Comparison of ENCODE assay signal across 11 cellular contexts in genomic region chr9:129639756-129640085, GRCh38. TPM values are rescaled to one million over a fixed set of nuclear protein-coding genes. Genes with fewer than 3 reads are reported as not detected.
DNase-seq lines count a peak whose midpoint lies in the region; ATAC-seq and TF ChIP-seq lines count a peak whose summit lies in the region.
"Had no signal": no experiment of that assay in that cellular context is flagged by ENCODE, and none has a peak within 500 bp of the region (broad histone marks: within the 10 kb centered on the region; RNA-seq: fewer than 3 reads in every experiment).

No MANE protein-coding gene starts in this region.

- H3K9me3 ChIP-seq in hepatocyte (ENCODE audit: low read depth) (no peaks in the 10 kb centered on the region), stomach (no peaks in the 10 kb centered on the region)

- H3K9me3 Mint-ChIP-seq in activated naive CD4-positive, alpha-beta T cell treated with anti-CD3 and anti-CD28 coated beads for 36 hours, result no peaks in the 10 kb centered on the region
- no peaks in the 10 kb centered on the region for H3K9me3 Mint-ChIP-seq in activated naive CD4-positive, alpha-beta T cell treated with anti-CD3 and anti-CD28 coated beads, Interleukin-2, amount 50 U/mL, for 72 hours
- no peaks in the 10 kb centered on the region for H3K9me3 Mint-ChIP-seq in activated T-helper 2 cell treated with anti-CD3 and anti-CD28 coated beads, Interferon-gamma antibody, Interleukin-2, Interleukin-4, amounts not matched to agents 10 μg/mL and 5 μg/mL and 100 μg/mL, durations not matched to agents 14 hours and 24 hours and 36 hours

- H3K4me1 Mint-ChIP-seq in activated naive CD4-positive, alpha-beta T cell treated with anti-CD3 and anti-CD28 coated beads for 36 hours (ENCODE audit: low read depth), result peaks cover 19% of the 10 kb centered on the region
- peaks cover 14% of the 10 kb centered on the region for H3K4me1 Mint-ChIP-seq in activated T-helper 2 cell treated with anti-CD3 and anti-CD28 coated beads, Interferon-gamma antibody, Interleukin-2, Interleukin-4, amounts not matched to agents 10 μg/mL and 5 μg/mL and 100 μg/mL, durations not matched to agents 14 hours and 24 hours and 36 hours (ENCODE audit: low read depth)

- H3K27me3 Mint-ChIP-seq in activated naive CD4-positive, alpha-beta T cell treated with anti-CD3 and anti-CD28 coated beads for 36 hours (ENCODE audit: low read depth), result no peaks in the 10 kb centered on the region
- H3K27me3 Mint-ChIP-seq in activated T-helper 2 cell treated with anti-CD3 and anti-CD28 coated beads, Interferon-gamma antibody, Interleukin-2, Interleukin-4, amounts not matched to agents 10 μg/mL and 5 μg/mL and 100 μg/mL, durations not matched to agents 14 hours and 24 hours and 36 hours (ENCODE audit: low read depth), result no peaks in the 10 kb centered on the region

- peak overlapping the region; percentile 30 for H3K27ac Mint-ChIP-seq in activated naive CD4-positive, alpha-beta T cell treated with anti-CD3 and anti-CD28 coated beads for 36 hours
- H3K27ac Mint-ChIP-seq in activated naive CD4-positive, alpha-beta T cell treated with anti-CD3 and anti-CD28 coated beads, Interleukin-2, amount 50 U/mL, for 72 hours, result no peak overlapping the region
- H3K27ac Mint-ChIP-seq in activated T-helper 2 cell treated with anti-CD3 and anti-CD28 coated beads, Interferon-gamma antibody, Interleukin-2, Interleukin-4, amounts not matched to agents 10 μg/mL and 5 μg/mL and 100 μg/mL, durations not matched to agents 14 hours and 24 hours and 36 hours, result no peak overlapping the region

- TF ChIP-seq CTCF in hepatocyte (IDR thresholded peaks at IDR 0.05; ENCODE audit: poor library complexity), result no peak
- no peak for TF ChIP-seq CTCF in stomach (IDR thresholded peaks at IDR 0.05)

- peak overlapping the region; percentile 78 for H3K4me3 Mint-ChIP-seq in activated naive CD4-positive, alpha-beta T cell treated with anti-CD3 and anti-CD28 coated beads for 36 hours
- peak overlapping the region; percentile 87 for H3K4me3 Mint-ChIP-seq in activated T-helper 2 cell treated with anti-CD3 and anti-CD28 coated beads, Interferon-gamma antibody, Interleukin-2, Interleukin-4, amounts not matched to agents 10 μg/mL and 5 μg/mL and 100 μg/mL, durations not matched to agents 14 hours and 24 hours and 36 hours (ENCODE audit: low read depth)

- peaks cover 10% of the 10 kb centered on the region for H4K20me1 ChIP-seq in hepatocyte (ENCODE audit: insufficient read depth, poor library complexity, severe bottlenecking)

- H3K36me3 ChIP-seq in hepatocyte (replicated peaks; ENCODE audit: insufficient read depth, low read depth), result no peaks in the 10 kb centered on the region
- H3K36me3 ChIP-seq in stomach, result peaks cover 42 to 51% (median 49%) of the 10 kb centered on the region in 4 donors

- H3K4me3 ChIP-seq in hepatocyte, result no peak overlapping the region
- H3K4me3 ChIP-seq in stomach, result peak overlapping the region in 3 of 4 donors; percentile 89 to 96 (median 95)

- ATAC-seq in activated naive CD4-positive, alpha-beta T cell treated with anti-CD3 and anti-CD28 coated beads, Interleukin-2, amount 50 U/mL, for 72 hours, result no peak
- ATAC-seq in HG03025 (IDR thresholded peaks at IDR 0.05; ENCODE audit: low FRiP score, unreplicated experiment) (no peak), HG02840 (IDR thresholded peaks at IDR 0.05; ENCODE audit: low FRiP score, unreplicated experiment) (no peak)
- ATAC-seq: HCT116, PC-3 had no signal

- no peaks in the 10 kb centered on the region for H3K9me2 ChIP-seq in hepatocyte (replicated peaks; ENCODE audit: insufficient read depth)

- CTCF ChIA-PET in activated naive CD4-positive, alpha-beta T cell treated with anti-CD3 and anti-CD28 coated beads for 36 hours (lab: Charles Lee), result interaction anchor here (0.6 to 2.6 kb wide), 4 partner anchors 10 to 311 kb away, joined by 3 to 14 read pairs (median 4); no protein-coding TSS in a partner anchor

- no peak for TF ChIP-seq POLR2A in stomach (IDR thresholded peaks at IDR 0.05)

- no peak overlapping the region for H2AFZ ChIP-seq in hepatocyte

- H3K4me1 ChIP-seq in hepatocyte (ENCODE audit: insufficient read depth), result peaks cover 14% of the 10 kb centered on the region
- peaks cover 28 to 66% (median 50%) of the 10 kb centered on the region in 4 donors for H3K4me1 ChIP-seq in stomach

- H3K27ac ChIP-seq in hepatocyte, result no peak overlapping the region
- H3K27ac ChIP-seq in stomach, result peak overlapping the region; percentile 3 to 90 (median 90)

- 85% methylated on average over 12 of the region's 12 CpGs for WGBS in hepatocyte (ENCODE audit: low lambda C conversion rate, missing lambda C conversion rate)
- 40 to 61% (median 48%) methylated on average over 10 to 12 of the region's 12 CpGs for WGBS in stomach, 5 donors

- no peak for TF ChIP-seq EP300 in stomach (IDR thresholded peaks at IDR 0.05)

- DNase-seq in activated naive CD4-positive, alpha-beta T cell treated with anti-CD3 and anti-CD28 coated beads for 36 hours, result no peak
- no peak for DNase-seq in activated naive CD4-positive, alpha-beta T cell treated with anti-CD3 and anti-CD28 coated beads, Interleukin-2, amount 50 U/mL, for 72 hours (ENCODE audit: low spot score in 2 of 2)
- no peak for DNase-seq in activated T-helper 2 cell treated with anti-CD3 and anti-CD28 coated beads, Interferon-gamma antibody, Interleukin-2, Interleukin-4, amounts not matched to agents 10 μg/mL and 5 μg/mL and 100 μg/mL, durations not matched to agents 14 hours and 24 hours and 36 hours (ENCODE audit: low spot score)
- DNase-seq in hepatocyte (ENCODE audit: low spot score) (no peak), stomach (no peak), SIG-M5 (lab: John Stamatoyannopoulos, UW) (no peak)
- DNase-seq: KBM-7, PC-3 had no signal

- peaks cover 26% of the 10 kb centered on the region for H3K79me2 ChIP-seq in hepatocyte

- peak overlapping the region; percentile 96 for H3K4me2 ChIP-seq in hepatocyte

- intact Hi-C loops in activated naive CD4-positive, alpha-beta T cell treated with anti-CD3 and anti-CD28 coated beads for 36 hours (cut with micrococcal nuclease), result no loop called here
- intact Hi-C loops in activated T-helper 2 cell treated with anti-CD3 and anti-CD28 coated beads, Interferon-gamma antibody, Interleukin-2, Interleukin-4, amounts not matched to agents 10 μg/mL and 5 μg/mL and 100 μg/mL, durations not matched to agents 14 hours and 24 hours and 36 hours (cut with micrococcal nuclease), result loop anchor here (5.0 kb wide), 1 partner anchor 98 kb away; no protein-coding TSS in a partner anchor
- intact Hi-C loops in stomach (cut with DNase I; ENCODE audit: low total_unique reads), result no loop called here

- H3K36me3 Mint-ChIP-seq in activated naive CD4-positive, alpha-beta T cell treated with anti-CD3 and anti-CD28 coated beads for 36 hours (ENCODE audit: low read depth), result peaks cover 11% of the 10 kb centered on the region
- peaks cover 5 to 6% of the 10 kb centered on the region in 2 donors for H3K36me3 Mint-ChIP-seq in activated naive CD4-positive, alpha-beta T cell treated with anti-CD3 and anti-CD28 coated beads, Interleukin-2, amount 50 U/mL, for 72 hours
- peaks cover 28% of the 10 kb centered on the region for H3K36me3 Mint-ChIP-seq in activated T-helper 2 cell treated with anti-CD3 and anti-CD28 coated beads, Interferon-gamma antibody, Interleukin-2, Interleukin-4, amounts not matched to agents 10 μg/mL and 5 μg/mL and 100 μg/mL, durations not matched to agents 14 hours and 24 hours and 36 hours (ENCODE audit: low read depth)

- H3K27me3 ChIP-seq in hepatocyte (no peaks in the 10 kb centered on the region), stomach (no peaks in the 10 kb centered on the region)

RNA-seq across cellular contexts. Expression of gene ASB6, which starts 2.2 kb away (rescaled TPM):
- total RNA-seq in activated naive CD4-positive, alpha-beta T cell treated with anti-CD3 and anti-CD28 coated beads for 36 hours, result 10 to 100 TPM; 13.0 to 13.8 TPM
- 10 to 100 TPM; 16.3 to 17.6 TPM for total RNA-seq in activated naive CD4-positive, alpha-beta T cell treated with anti-CD3 and anti-CD28 coated beads, Interleukin-2, amount 50 U/mL, for 72 hours
- total RNA-seq in activated T-helper 2 cell treated with anti-CD3 and anti-CD28 coated beads, Interferon-gamma antibody, Interleukin-2, Interleukin-4, amounts not matched to agents 10 μg/mL and 5 μg/mL and 100 μg/mL, durations not matched to agents 14 hours and 24 hours and 36 hours, result 21.4 and 22.1 TPM in 2 replicates
- 10.5 and 14.2 TPM in 2 replicates for total RNA-seq in hepatocyte
- polyA plus RNA-seq in hepatocyte, result 10.7 and 15.5 TPM in 2 replicates
- total RNA-seq in stomach, result 10 to 100 TPM in 4 of 5 donors, 1 to 10 TPM in 1; 7.5 to 35.6 (median 18.1) TPM
- 10 to 100 TPM in 2 of 3 donors, 1 to 10 TPM in 1; 9.6 to 12.6 (median 10.3) TPM for polyA plus RNA-seq in stomach

RNA-seq across cellular contexts. Expression of gene NTMT1, which starts 13.8 kb away (rescaled TPM):
- total RNA-seq in activated naive CD4-positive, alpha-beta T cell treated with anti-CD3 and anti-CD28 coated beads for 36 hours, result 10 to 100 TPM; 58.6 to 59.3 TPM
- total RNA-seq in activated naive CD4-positive, alpha-beta T cell treated with anti-CD3 and anti-CD28 coated beads, Interleukin-2, amount 50 U/mL, for 72 hours, result 10 to 100 TPM; 47.5 to 56.4 TPM
- total RNA-seq in activated T-helper 2 cell treated with anti-CD3 and anti-CD28 coated beads, Interferon-gamma antibody, Interleukin-2, Interleukin-4, amounts not matched to agents 10 μg/mL and 5 μg/mL and 100 μg/mL, durations not matched to agents 14 hours and 24 hours and 36 hours, result 58.4 and 61.5 TPM in 2 replicates
- total RNA-seq in hepatocyte (20.8 and 32.5 TPM in 2 replicates), stomach (10 to 100 TPM in 4 of 5 donors, 1 to 10 TPM in 1; 1.7 to 29.8 (median 16.1) TPM)
- polyA plus RNA-seq in hepatocyte (66.9 and 81.4 TPM in 2 replicates), stomach (10 to 100 TPM; 40.2 to 68.4 (median 45.8) TPM)

RNA-seq across cellular contexts. Expression of gene C9orf50, which starts 18.8 kb away (rescaled TPM):
- not detected for total RNA-seq in activated naive CD4-positive, alpha-beta T cell treated with anti-CD3 and anti-CD28 coated beads for 36 hours
- under 1 TPM in 1 of 2 donors, not detected in 1; 0.41 TPM for total RNA-seq in activated naive CD4-positive, alpha-beta T cell treated with anti-CD3 and anti-CD28 coated beads, Interleukin-2, amount 50 U/mL, for 72 hours
- not detected in 2 replicates for total RNA-seq in activated T-helper 2 cell treated with anti-CD3 and anti-CD28 coated beads, Interferon-gamma antibody, Interleukin-2, Interleukin-4, amounts not matched to agents 10 μg/mL and 5 μg/mL and 100 μg/mL, durations not matched to agents 14 hours and 24 hours and 36 hours
- total RNA-seq in hepatocyte, result not detected in 2 replicates
- polyA plus RNA-seq in hepatocyte, result 0.86 TPM in 1 of 2 replicates, not detected in the other
- total RNA-seq in stomach, result not detected
- under 1 TPM in 1 of 3 donors, not detected in 2; 0.13 TPM for polyA plus RNA-seq in stomach
- total RNA-seq: PC-3 had no signal

RNA-seq across cellular contexts. Expression of gene PRRX2, which starts 25.7 kb away (rescaled TPM):
- total RNA-seq in activated naive CD4-positive, alpha-beta T cell treated with anti-CD3 and anti-CD28 coated beads for 36 hours, result under 1 TPM; 0.69 to 0.83 TPM
- 1 to 10 TPM in 1 of 2 donors, not detected in 1; 1.7 TPM for total RNA-seq in activated naive CD4-positive, alpha-beta T cell treated with anti-CD3 and anti-CD28 coated beads, Interleukin-2, amount 50 U/mL, for 72 hours
- total RNA-seq in activated T-helper 2 cell treated with anti-CD3 and anti-CD28 coated beads, Interferon-gamma antibody, Interleukin-2, Interleukin-4, amounts not matched to agents 10 μg/mL and 5 μg/mL and 100 μg/mL, durations not matched to agents 14 hours and 24 hours and 36 hours, result 5.0 and 5.1 TPM in 2 replicates
- total RNA-seq in hepatocyte (5.7 and 9.7 TPM in 2 replicates), stomach (1 to 10 TPM in 2 of 5 donors, under 1 TPM in 1, not detected in 2; 0.87 to 2.6 (median 1.7) TPM)
- polyA plus RNA-seq in hepatocyte (14.0 and 23.0 TPM in 2 replicates), stomach (1 to 10 TPM; 3.3 to 8.4 (median 6.7) TPM)
